In the genomic region with DNA sequence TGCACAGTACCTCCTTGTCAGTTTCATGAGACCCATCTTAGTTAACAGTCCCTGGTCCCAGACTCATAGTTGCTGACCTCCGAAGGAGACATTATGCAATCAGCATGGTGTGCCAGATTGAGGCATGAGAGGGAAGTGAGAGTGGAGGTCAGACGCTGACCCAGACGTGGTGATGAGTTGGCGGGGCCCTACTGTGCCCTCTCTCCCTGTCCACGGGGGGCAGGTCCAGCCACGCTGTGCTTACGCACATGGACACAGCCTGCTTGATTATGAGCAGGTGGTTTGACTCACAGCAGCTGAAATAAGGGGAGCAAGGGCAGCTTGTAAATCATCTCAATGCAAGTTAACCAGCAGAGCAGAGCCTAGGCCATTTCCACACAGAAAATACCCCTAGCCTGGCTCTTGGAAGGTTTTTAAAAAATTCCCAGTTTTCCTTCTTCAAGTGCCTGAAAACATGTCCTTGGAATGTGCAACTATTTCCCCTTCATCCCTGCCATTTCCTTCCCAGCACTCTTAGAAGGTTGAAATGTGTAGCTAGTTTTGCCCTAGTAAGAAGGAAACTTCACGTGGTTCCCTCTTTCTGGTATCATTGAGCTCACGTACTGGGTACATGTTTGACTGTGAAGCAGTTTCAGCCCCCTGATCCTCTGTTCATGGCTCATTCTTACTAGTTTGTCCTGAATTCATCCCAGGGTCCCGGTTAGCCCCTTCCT, we compare ENCODE assay signal across 8 cellular contexts.
DNase-seq lines count a peak whose midpoint lies in the region; ATAC-seq, FAIRE-seq and TF ChIP-seq lines count a peak whose summit lies in the region.

No MANE protein-coding gene starts in this region.

- no peak for FAIRE-seq in D721Med (lab: Jason Lieb, UNC)

- no peak overlapping the region for H3K4me3 ChIP-seq in fibroblast of pulmonary artery (replicated peaks; ENCODE audit: low read depth, low read length)

- ATAC-seq in GM21423 (IDR thresholded peaks at IDR 0.05; ENCODE audit: unreplicated experiment) (peak; percentile 70), HG03039 (IDR thresholded peaks at IDR 0.05; ENCODE audit: unreplicated experiment) (no peak)

- peak; percentile 93 for DNase-seq in CD1c-positive myeloid dendritic cell (ENCODE audit: extremely low spot score)
- DNase-seq in M059J (ENCODE audit: low read depth) = peak; percentile 22
- peak; percentile 16 for DNase-seq in fibroblast of pulmonary artery (ENCODE audit: low read depth)
- DNase-seq in retina = peak; percentile 44
- DNase-seq in stimulated activated CD8-positive, alpha-beta memory T cell treated with anti-CD3 and anti-CD28 coated beads, Interleukin-4, amount 100 ng/mL, for 48 hours = no peak
- DNase-seq in D721Med (ENCODE audit: insufficient read length, low spot score) = no peak

- TF ChIP-seq CTCF in fibroblast of pulmonary artery (IDR thresholded peaks at IDR 0.05; ENCODE audit: low read length, missing control alignments) (no peak), D721Med (IDR thresholded peaks at IDR 0.05; ENCODE audit: insufficient read depth, missing control alignments) (no peak)

Comparison
In these comparisons a context has a peak if more than half of its experiments do, and no peak if none do; other contexts are left out.
1. DNase-seq: peak in CD1c-positive myeloid dendritic cell (single experiment), M059J (single experiment), fibroblast of pulmonary artery (single experiment) and retina (single experiment); none in stimulated activated CD8-positive, alpha-beta memory T cell treated with anti-CD3 and anti-CD28 coated beads, Interleukin-4, amount 100 ng/mL, for 48 hours (single experiment) and D721Med (single experiment).